In genomic region chr13:112872657-112873631, GRCh38 we compare ENCODE assay signal across 8 cellular contexts.
DNase-seq lines count a peak whose midpoint lies in the region; ATAC-seq and TF ChIP-seq lines count a peak whose summit lies in the region.
"Not testable (repeated sequence)": the region's sequence is repeated elsewhere in the genome, so short reads cannot be mapped to it uniquely, and the experiment has no call there.

No MANE protein-coding gene starts in this region.

- peak overlapping the region; percentile 81 for H3K27ac Mint-ChIP-seq in stimulated activated memory B cell treated with anti-CD40 and anti-IgM and Interleukin-4, amounts not matched to agents 10 μg/mL and 1 μg/mL and 100 μg/mL, for 72 hours

- H3K4me3 ChIP-seq in OCI-LY7 (ENCODE audit: low read depth, low read length, poor library complexity, severe bottlenecking); mesendoderm (ENCODE audit: low read length): not testable (repeated sequence)

- H3K9ac ChIP-seq in mesendoderm (ENCODE audit: low read length), result not testable (repeated sequence)

- intact Hi-C loops in OCI-LY7 (cut with micrococcal nuclease; ENCODE audit: unreplicated experiment), result not testable (repeated sequence)

- H4K5ac ChIP-seq in mesendoderm (ENCODE audit: low read length), result not testable (repeated sequence)

- peaks cover 39% of the 10 kb centered on the region for H3K4me1 Mint-ChIP-seq in stimulated activated memory B cell treated with anti-CD40 and anti-IgM and Interleukin-4, amounts not matched to agents 10 μg/mL and 1 μg/mL and 100 μg/mL, for 72 hours

- not testable (repeated sequence) for BruUV-seq in OCI-LY7 (replicated peaks; lab: Mats Ljungman, UMichigan)

- CTCF ChIA-PET in OCI-LY7 (lab: Charles Lee; ENCODE audit: unreplicated experiment), result not testable (repeated sequence)

- ATAC-seq in GM21360 (IDR thresholded peaks at IDR 0.05; ENCODE audit: unreplicated experiment), result peak; percentile 35
- peak; percentile 38 for ATAC-seq in HG03139 (IDR thresholded peaks at IDR 0.05; ENCODE audit: unreplicated experiment)
- ATAC-seq in stimulated activated memory B cell treated with anti-CD40 and anti-IgM and Interleukin-4, amounts not matched to agents 10 μg/mL and 1 μg/mL and 100 μg/mL, for 72 hours, result peak; percentile 72

- no CpG with 5 or more reads among the region's 25 CpGs for WGBS in mesendoderm (ENCODE audit: extremely low coverage, insufficient coverage, low lambda C conversion rate)

- H3K27me3 Mint-ChIP-seq in stimulated activated memory B cell treated with anti-CD40 and anti-IgM and Interleukin-4, amounts not matched to agents 10 μg/mL and 1 μg/mL and 100 μg/mL, for 72 hours, result not testable (repeated sequence)

- not testable (repeated sequence) for TF ChIP-seq CTCF in OCI-LY7 (conservative IDR thresholded peaks at IDR 0.05; ENCODE audit: low read length)

- not testable (repeated sequence) for H3K9me3 ChIP-seq in OCI-LY7 (ENCODE audit: low read length)

- H3K27me3 ChIP-seq in mesendoderm (ENCODE audit: insufficient read depth, low read length, poor library complexity), result not testable (repeated sequence)

- not testable (repeated sequence) for H4K20me1 ChIP-seq in OCI-LY7 (ENCODE audit: insufficient read depth, low read length)

- POLR2A ChIA-PET in OCI-LY7 (lab: Charles Lee), result not testable (repeated sequence)

- not testable (repeated sequence) for H3K36me3 ChIP-seq in OCI-LY7 (ENCODE audit: insufficient read depth, low read length); mesendoderm (ENCODE audit: control insufficient read depth, insufficient read depth, low read length)

- H4K8ac ChIP-seq in mesendoderm (ENCODE audit: low read depth, low read length), result not testable (repeated sequence)

- not testable (repeated sequence) for H3K56ac ChIP-seq in mesendoderm (ENCODE audit: low read length)

- H2BK5ac ChIP-seq in mesendoderm (ENCODE audit: low read length), result not testable (repeated sequence)

- H3K9me2 ChIP-seq in OCI-LY7 (ENCODE audit: insufficient read depth, low read length), result not testable (repeated sequence)

- peak overlapping the region; percentile 70 for H3K4me3 Mint-ChIP-seq in stimulated activated memory B cell treated with anti-CD40 and anti-IgM and Interleukin-4, amounts not matched to agents 10 μg/mL and 1 μg/mL and 100 μg/mL, for 72 hours

- H3K18ac ChIP-seq in mesendoderm (ENCODE audit: low read length), result not testable (repeated sequence)

- not testable (repeated sequence) for H3K79me1 ChIP-seq in mesendoderm (ENCODE audit: low read length)

- not testable (repeated sequence) for H2BK15ac ChIP-seq in mesendoderm (replicated peaks; ENCODE audit: low read depth)

- not testable (repeated sequence) for H3K4ac ChIP-seq in mesendoderm (ENCODE audit: low read depth, low read length)

- not testable (repeated sequence) for H3K79me2 ChIP-seq in OCI-LY7 (ENCODE audit: insufficient read depth, low read depth, low read length); mesendoderm (ENCODE audit: control insufficient read depth, insufficient read depth, low read length)

- not testable (repeated sequence) for H3K9me3 Mint-ChIP-seq in stimulated activated memory B cell treated with anti-CD40 and anti-IgM and Interleukin-4, amounts not matched to agents 10 μg/mL and 1 μg/mL and 100 μg/mL, for 72 hours

- not testable (repeated sequence) for H2AK5ac ChIP-seq in mesendoderm (ENCODE audit: low read length)

- H3K4me2 ChIP-seq in OCI-LY7 (ENCODE audit: low read length), result peak overlapping the region; percentile 52; the same call in 1 of the 2 replicates
- not testable (repeated sequence) for H3K4me2 ChIP-seq in mesendoderm (ENCODE audit: low read length)

- not testable (repeated sequence) for H2BK120ac ChIP-seq in mesendoderm (ENCODE audit: low read depth, low read length)

- H3K36me3 Mint-ChIP-seq in stimulated activated memory B cell treated with anti-CD40 and anti-IgM and Interleukin-4, amounts not matched to agents 10 μg/mL and 1 μg/mL and 100 μg/mL, for 72 hours, result peaks cover 35% of the 10 kb centered on the region

- not testable (repeated sequence) for H3K23ac ChIP-seq in mesendoderm (ENCODE audit: low read length)

- H3K4me1 ChIP-seq in OCI-LY7 (ENCODE audit: insufficient read depth, low read length, poor library complexity, severe bottlenecking); mesendoderm (ENCODE audit: control insufficient read depth, low read depth, low read length): not testable (repeated sequence)

- DNase-seq in DMS153 (lab: John Stamatoyannopoulos, UW) (peak; percentile 74), mesendoderm (peak; percentile 56)
- DNase-seq in OCI-LY7 (ENCODE audit: low spot score), result not testable (repeated sequence)
- peak; percentile 73 for DNase-seq in activated CD8-positive, alpha-beta memory T cell treated with anti-CD3 and anti-CD28 coated beads, Interleukin-2, amount 50 U/mL, for 48 hours
- DNase-seq in central memory CD4-positive, alpha-beta T cell, result peak; percentile 31

- H2AFZ ChIP-seq in OCI-LY7 (ENCODE audit: low read length), result not testable (repeated sequence)

- H3K27ac ChIP-seq in OCI-LY7 (ENCODE audit: low read depth, low read length, poor library complexity, severe bottlenecking); mesendoderm (ENCODE audit: low read depth, low read length): not testable (repeated sequence)
